ENCODE assay signal across 22 cellular contexts in genomic region chr12:58711968-58712367, GRCh38.
DNase-seq lines count a peak whose midpoint lies in the region; ATAC-seq, FAIRE-seq and TF ChIP-seq lines count a peak whose summit lies in the region.
"Had no signal": no experiment of that assay in that cellular context is flagged by ENCODE, and none has a peak within 500 bp of the region (broad histone marks: within the 10 kb centered on the region; RNA-seq: fewer than 3 reads in every experiment).

No MANE protein-coding gene starts in this region.

- intact Hi-C loops in right lobe of liver (cut with DNase I) = no loop called here

- H3K9me3 ChIP-seq in DND-41 (ENCODE audit: insufficient read depth, low read length, severe bottlenecking) (peaks cover 16% of the 10 kb centered on the region), osteoblast (ENCODE audit: low read depth, low read length) (no peaks in the 10 kb centered on the region), right lobe of liver (no peaks in the 10 kb centered on the region)
- H3K9me3 ChIP-seq: Caco-2, suprapubic skin, vagina had no signal

- WGBS in right lobe of liver (ENCODE audit: insufficient coverage, low coverage, low lambda C conversion rate, missing lambda C conversion rate) = 56% methylated on average over 4 of the region's 4 CpGs

- H3K27me3 ChIP-seq in DND-41 (ENCODE audit: insufficient read depth, low read length, poor library complexity) = no peaks in the 10 kb centered on the region
- H3K27me3 ChIP-seq in osteoblast (ENCODE audit: insufficient read depth, low read length) = no peaks in the 10 kb centered on the region
- H3K27me3 ChIP-seq in right lobe of liver = no peaks in the 10 kb centered on the region
- H3K27me3 ChIP-seq: left lung, suprapubic skin, vagina had no signal

- DNase-seq in DND-41 (no peak), M059J (ENCODE audit: low read depth) (peak; percentile 84), choroid plexus epithelial cell (ENCODE audit: low read depth) (peak; percentile 42), osteoblast (ENCODE audit: insufficient read length, low spot score, missing footprints) (peak; percentile 72), HTR-8/SVneo (ENCODE audit: insufficient read length, low spot score) (no peak), right lobe of liver (no peak), NCI-H524 treated with DMSO at 0.1 percent for 48 hours (lab: John Stamatoyannopoulos, UW) (no peak)
- DNase-seq in activated CD4-positive, CD25-positive, alpha-beta regulatory T cell treated with anti-CD3 and anti-CD28 coated beads, Interleukin-2, amount 50 U/mL, for 72 hours = no peak
- DNase-seq: activated CD4-positive, alpha-beta T cell treated with anti-CD3 and anti-CD28 coated beads, Interleukin-2, amount 50 U/mL, for 4 hours; anterior cingulate cortex; Caco-2; Karpas-422; left lung; NCI-H1417; NCI-H2171 treated with DMSO at 0.1 percent for 48 hours; RPMI8226; stimulated activated CD4-positive, alpha-beta T cell treated with anti-CD3 and anti-CD28 coated beads, Interleukin-4, amount 100 ng/mL, for 24 hours; SW 1271 had no signal

- peaks cover 3% of the 10 kb centered on the region; the same call in 1 of the 2 replicates for H3K36me3 ChIP-seq in DND-41 (ENCODE audit: insufficient read depth, low read length)
- H3K36me3 ChIP-seq in osteoblast (ENCODE audit: insufficient read depth, low read length) = no peaks in the 10 kb centered on the region
- H3K36me3 ChIP-seq in right lobe of liver = no peaks in the 10 kb centered on the region
- H3K36me3 ChIP-seq: left lung, suprapubic skin, vagina had no signal

- H2AFZ ChIP-seq in DND-41 (ENCODE audit: low read depth, low read length) (no peak overlapping the region), osteoblast (ENCODE audit: low read length) (no peak overlapping the region)

- no peaks in the 10 kb centered on the region for H3K79me2 ChIP-seq in DND-41 (ENCODE audit: insufficient read depth, low read length)
- no peaks in the 10 kb centered on the region for H3K79me2 ChIP-seq in osteoblast (ENCODE audit: insufficient read depth, low read length)

- ATAC-seq in DND-41 (ENCODE audit: insufficient read depth, low read depth) (peak; percentile 45; the same call in 1 of the 3 replicates), right lobe of liver (no peak)
- ATAC-seq: left lung had no signal

- no peaks in the 10 kb centered on the region for H4K20me1 ChIP-seq in DND-41 (ENCODE audit: insufficient read depth, low read length)
- no peaks in the 10 kb centered on the region for H4K20me1 ChIP-seq in osteoblast (ENCODE audit: insufficient read depth, low read length)

- no peak for TF ChIP-seq CTCF in DND-41 (IDR thresholded peaks at IDR 0.05; ENCODE audit: borderline replicate concordance, extremely low read depth, low read length, poor library complexity, severe bottlenecking)
- TF ChIP-seq CTCF in choroid plexus epithelial cell (conservative IDR thresholded peaks at IDR 0.05; ENCODE audit: low read depth, low read length) = no peak
- TF ChIP-seq CTCF in osteoblast (IDR thresholded peaks at IDR 0.05; ENCODE audit: extremely low read depth, low read depth, low read length) = no peak
- TF ChIP-seq CTCF in right lobe of liver (IDR thresholded peaks at IDR 0.05) = no peak

- H3K27ac ChIP-seq in DND-41 (ENCODE audit: low read length) (no peak overlapping the region), osteoblast (ENCODE audit: low read depth, low read length) (peak overlapping the region; percentile 64), right lobe of liver (no peak overlapping the region)
- H3K27ac ChIP-seq: left lung, suprapubic skin, vagina had no signal

- TF ChIP-seq POLR2A in right lobe of liver (IDR thresholded peaks at IDR 0.05) = no peak

- FAIRE-seq in HTR-8/SVneo (lab: Jason Lieb, UNC) = no peak
- FAIRE-seq: TTC549 had no signal

- no peak overlapping the region for H3K9ac ChIP-seq in DND-41 (ENCODE audit: low read depth, low read length)

- H3K4me3 ChIP-seq in DND-41 (ENCODE audit: low read depth in 1 of 2, low read length in 2 of 2) (no peak overlapping the region), choroid plexus epithelial cell (ENCODE audit: low read depth, low read length) (no peak overlapping the region), osteoblast (ENCODE audit: insufficient read depth, low read length) (no peak overlapping the region), right lobe of liver (no peak overlapping the region)
- H3K4me3 ChIP-seq: left lung, skin epidermis, suprapubic skin, vagina had no signal

- peaks cover 11% of the 10 kb centered on the region for H3K4me1 ChIP-seq in DND-41 (ENCODE audit: insufficient read depth, low read length)
- H3K4me1 ChIP-seq in osteoblast (ENCODE audit: insufficient read depth, low read length) = peaks cover 20% of the 10 kb centered on the region
- H3K4me1 ChIP-seq in right lobe of liver = no peaks in the 10 kb centered on the region
- H3K4me1 ChIP-seq: left lung, suprapubic skin had no signal

- H3K4me2 ChIP-seq in DND-41 (ENCODE audit: insufficient read depth, low read length) = no peak overlapping the region
- H3K4me2 ChIP-seq in osteoblast (ENCODE audit: insufficient read depth, low read length) = peak overlapping the region; percentile 41

Comparison
In these comparisons a context has a peak if more than half of its experiments do, and no peak if none do; other contexts are left out.
1. DNase-seq: peak in M059J (single experiment), choroid plexus epithelial cell (single experiment) and osteoblast (single experiment); none in DND-41 (single experiment), activated CD4-positive, CD25-positive, alpha-beta regulatory T cell treated with anti-CD3 and anti-CD28 coated beads, Interleukin-2, amount 50 U/mL, for 72 hours (single experiment), HTR-8/SVneo (single experiment), right lobe of liver (0 of 3) and NCI-H524 treated with DMSO at 0.1 percent for 48 hours (single experiment).